Comparison of ENCODE assay signal across 2 cellular contexts in the genomic region with DNA sequence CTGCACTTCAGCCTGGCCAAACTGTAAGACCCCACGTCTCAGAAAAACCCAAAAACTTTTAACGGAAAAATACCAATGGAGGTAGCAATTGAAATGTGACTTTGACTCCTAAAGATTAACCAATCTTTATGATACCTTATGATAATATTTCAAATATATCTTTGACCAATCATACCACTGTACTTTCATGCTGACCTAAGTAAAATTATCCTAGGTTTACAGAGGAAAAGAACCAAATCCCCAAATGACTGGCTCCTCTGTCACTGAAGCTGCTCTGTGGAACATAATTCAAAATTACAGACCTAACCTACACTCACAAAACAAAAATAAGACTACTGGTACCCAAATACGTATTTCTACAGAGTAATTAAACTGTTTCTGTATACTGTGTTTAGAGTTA.
TF ChIP-seq lines count a peak whose summit lies in the region.

No MANE protein-coding gene starts in this region.

TF ChIP-seq in SK-N-SH, 30 proteins besides CTCF, POLR2A, EP300 and RAD21:
- no peak for TF ChIP-seq NRF1 (IDR thresholded peaks at IDR 0.05; ENCODE audit: low read depth, low read length)
- no peak for TF ChIP-seq FOXM1 (IDR thresholded peaks at IDR 0.05; ENCODE audit: low read depth)
- TF ChIP-seq SIN3A (IDR thresholded peaks at IDR 0.05; ENCODE audit: borderline replicate concordance, low read depth, low read length) = no peak
- TF ChIP-seq, protein P1, sequence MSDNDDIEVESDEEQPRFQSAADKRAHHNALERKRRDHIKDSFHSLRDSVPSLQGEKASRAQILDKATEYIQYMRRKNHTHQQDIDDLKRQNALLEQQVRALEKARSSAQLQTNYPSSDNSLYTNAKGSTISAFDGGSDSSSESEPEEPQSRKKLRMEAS (IDR thresholded peaks at IDR 0.05; ENCODE audit: low read depth) = no peak
TF ChIP-seq in SK-N-SH: peak in this region for 0.

TF ChIP-seq in SK-N-SH treated with all-trans-retinoic acid at 6 μM for 48 hours, 23 proteins besides CTCF, POLR2A, EP300 and RAD21:
- TF ChIP-seq ISL1 (CRISPR knock-in tag; IDR thresholded peaks at IDR 0.05) = no peak
- TF ChIP-seq ARNTL (CRISPR knock-in tag; IDR thresholded peaks at IDR 0.05; ENCODE audit: borderline replicate concordance, low read depth) = no peak
- TF ChIP-seq ZNF8 (CRISPR knock-in tag; IDR thresholded peaks at IDR 0.05) = no peak
- TF ChIP-seq, protein P2, sequence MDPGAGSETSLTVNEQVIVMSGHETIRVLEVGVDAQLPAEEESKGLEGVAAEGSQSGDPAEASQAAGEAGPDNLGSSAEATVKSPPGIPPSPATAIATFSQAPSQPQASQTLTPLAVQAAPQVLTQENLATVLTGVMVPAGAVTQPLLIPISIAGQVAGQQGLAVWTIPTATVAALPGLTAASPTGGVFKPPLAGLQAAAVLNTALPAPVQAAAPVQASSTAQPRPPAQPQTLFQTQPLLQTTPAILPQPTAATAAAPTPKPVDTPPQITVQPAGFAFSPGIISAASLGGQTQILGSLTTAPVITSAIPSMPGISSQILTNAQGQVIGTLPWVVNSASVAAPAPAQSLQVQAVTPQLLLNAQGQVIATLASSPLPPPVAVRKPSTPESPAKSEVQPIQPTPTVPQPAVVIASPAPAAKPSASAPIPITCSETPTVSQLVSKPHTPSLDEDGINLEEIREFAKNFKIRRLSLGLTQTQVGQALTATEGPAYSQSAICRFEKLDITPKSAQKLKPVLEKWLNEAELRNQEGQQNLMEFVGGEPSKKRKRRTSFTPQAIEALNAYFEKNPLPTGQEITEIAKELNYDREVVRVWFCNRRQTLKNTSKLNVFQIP (CRISPR knock-in tag; IDR thresholded peaks at IDR 0.05; ENCODE audit: borderline replicate concordance, low read depth) = no peak
- TF ChIP-seq ZNF70 (CRISPR knock-in tag; IDR thresholded peaks at IDR 0.05) = no peak
- TF ChIP-seq SNAI2 (CRISPR knock-in tag; IDR thresholded peaks at IDR 0.05) = no peak
- TF ChIP-seq ZFP3 (CRISPR knock-in tag; IDR thresholded peaks at IDR 0.05) = no peak
- TF ChIP-seq, protein P3, sequence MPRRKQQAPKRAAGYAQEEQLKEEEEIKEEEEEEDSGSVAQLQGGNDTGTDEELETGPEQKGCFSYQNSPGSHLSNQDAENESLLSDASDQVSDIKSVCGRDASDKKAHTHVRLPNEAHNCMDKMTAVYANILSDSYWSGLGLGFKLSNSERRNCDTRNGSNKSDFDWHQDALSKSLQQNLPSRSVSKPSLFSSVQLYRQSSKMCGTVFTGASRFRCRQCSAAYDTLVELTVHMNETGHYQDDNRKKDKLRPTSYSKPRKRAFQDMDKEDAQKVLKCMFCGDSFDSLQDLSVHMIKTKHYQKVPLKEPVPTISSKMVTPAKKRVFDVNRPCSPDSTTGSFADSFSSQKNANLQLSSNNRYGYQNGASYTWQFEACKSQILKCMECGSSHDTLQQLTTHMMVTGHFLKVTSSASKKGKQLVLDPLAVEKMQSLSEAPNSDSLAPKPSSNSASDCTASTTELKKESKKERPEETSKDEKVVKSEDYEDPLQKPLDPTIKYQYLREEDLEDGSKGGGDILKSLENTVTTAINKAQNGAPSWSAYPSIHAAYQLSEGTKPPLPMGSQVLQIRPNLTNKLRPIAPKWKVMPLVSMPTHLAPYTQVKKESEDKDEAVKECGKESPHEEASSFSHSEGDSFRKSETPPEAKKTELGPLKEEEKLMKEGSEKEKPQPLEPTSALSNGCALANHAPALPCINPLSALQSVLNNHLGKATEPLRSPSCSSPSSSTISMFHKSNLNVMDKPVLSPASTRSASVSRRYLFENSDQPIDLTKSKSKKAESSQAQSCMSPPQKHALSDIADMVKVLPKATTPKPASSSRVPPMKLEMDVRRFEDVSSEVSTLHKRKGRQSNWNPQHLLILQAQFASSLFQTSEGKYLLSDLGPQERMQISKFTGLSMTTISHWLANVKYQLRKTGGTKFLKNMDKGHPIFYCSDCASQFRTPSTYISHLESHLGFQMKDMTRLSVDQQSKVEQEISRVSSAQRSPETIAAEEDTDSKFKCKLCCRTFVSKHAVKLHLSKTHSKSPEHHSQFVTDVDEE (CRISPR knock-in tag; IDR thresholded peaks at IDR 0.05) = no peak
